In genomic region chr14:99568567-99569560, GRCh38 we compare ENCODE assay signal across 1 cellular context.
TF ChIP-seq lines count a peak whose summit lies in the region.

No MANE protein-coding gene starts in this region.

TF ChIP-seq in A549, 52 proteins besides CTCF, POLR2A, EP300 and RAD21 (continued from another document):
- TF ChIP-seq ATOH8 (CRISPR knock-in tag; IDR thresholded peaks at IDR 0.05; ENCODE audit: low read depth) (no peak), HES2 (IDR thresholded peaks at IDR 0.05) (no peak), MAZ (IDR thresholded peaks at IDR 0.05; ENCODE audit: borderline replicate concordance, low read depth, low read length) (no peak), HOXB5 (CRISPR knock-in tag; IDR thresholded peaks at IDR 0.05) (no peak), NPAS2 (CRISPR knock-in tag; IDR thresholded peaks at IDR 0.05; ENCODE audit: borderline replicate concordance) (no peak), PHF8 (IDR thresholded peaks at IDR 0.05; ENCODE audit: borderline replicate concordance, low read depth) (no peak), KDM1A (IDR thresholded peaks at IDR 0.05; ENCODE audit: low read depth) (no peak), RARB (CRISPR knock-in tag; IDR thresholded peaks at IDR 0.05) (no peak), JUNB (IDR thresholded peaks at IDR 0.05) (no peak)
TF ChIP-seq in A549: peak in this region for 0.
